In the genomic region with DNA sequence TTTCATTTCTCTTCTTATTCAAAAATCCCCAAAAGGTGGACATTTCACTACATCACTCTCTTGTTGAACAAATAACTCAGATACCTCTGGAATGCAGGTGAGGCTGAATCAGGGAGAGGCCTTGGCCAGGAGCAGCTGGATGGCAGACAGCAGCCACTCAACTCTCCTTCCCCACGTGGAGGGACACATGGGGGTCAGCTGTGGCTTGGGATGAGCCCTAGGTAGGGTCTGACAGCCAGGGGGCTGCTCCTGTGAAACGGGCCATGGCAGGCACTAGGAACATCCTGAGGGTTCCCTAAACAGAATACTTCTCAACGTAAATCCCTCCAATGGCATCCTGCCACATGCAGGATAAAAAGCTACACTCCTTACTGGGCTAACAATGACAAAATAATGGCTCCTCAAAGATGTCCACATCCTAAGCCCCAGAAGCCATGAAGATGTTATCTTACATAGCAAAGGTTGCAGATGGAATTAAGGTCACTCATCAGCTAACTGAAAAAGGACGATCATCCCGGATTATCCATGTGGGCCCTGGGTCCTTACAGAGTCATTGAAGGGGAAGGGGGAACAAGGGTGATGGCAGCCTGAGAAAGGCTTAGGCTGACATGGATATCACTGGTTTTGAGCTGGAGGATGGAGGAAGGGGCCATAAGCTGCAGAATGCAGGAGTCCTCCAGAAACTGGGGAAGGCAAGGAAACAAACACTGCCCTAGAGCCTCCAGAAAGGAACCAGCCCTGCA, we compare ENCODE assay signal across 28 cellular contexts.
"Had no signal": no experiment of that assay in that cellular context is flagged by ENCODE, and none has a peak within 500 bp of the region (broad histone marks: within the 10 kb centered on the region; RNA-seq: fewer than 3 reads in every experiment).

No MANE protein-coding gene starts in this region.

- H3K9ac ChIP-seq: neural progenitor cell had no signal

- H3K4me1 ChIP-seq: left lung, lower lobe of right lung, pancreas, prostate gland, suprapubic skin, tibial artery, upper lobe of right lung had no signal

- H3K4me3 ChIP-seq: left lung, lower lobe of right lung, neural progenitor cell, pancreas, prostate gland, skin epidermis, suprapubic skin, thoracic aorta, tibial artery, upper lobe of right lung had no signal

- H3K27ac ChIP-seq: left lung, lower lobe of right lung, neural progenitor cell, pancreas, prostate gland, skin epidermis, suprapubic skin, thoracic aorta, tibial artery, upper lobe of right lung had no signal

- H3K27me3 ChIP-seq: left lung, neural progenitor cell, pancreas, upper lobe of right lung had no signal

- DNase-seq: hypothalamus; immature natural killer cell; kidney; left colon; left lung; lower lobe of right lung; mammary epithelial cell; mesenchymal stem cell; naive B cell; natural killer cell; nephron progenitor cell; pancreas; posterior cingulate gyrus; retina; right cardiac atrium; stimulated activated CD4-positive, alpha-beta T cell treated with anti-CD3 and anti-CD28 coated beads, Interleukin-12 subunit alpha, Interleukin-12 subunit beta, amount 100 ng/mL, for 4 hours; stimulated activated CD4-positive, alpha-beta T cell treated with anti-CD3 and anti-CD28 coated beads, Interleukin-15, amount 100 ng/mL, for 24 hours; stimulated activated CD4-positive, alpha-beta T cell treated with anti-CD3 and anti-CD28 coated beads, Interleukin-2, amount 100 ng/mL, for 24 hours; stimulated activated CD4-positive, alpha-beta T cell treated with anti-CD3 and anti-CD28 coated beads, Interleukin-4, amount 100 ng/mL, for 1 hour; stimulated activated naive CD4-positive, alpha-beta T cell; tibial artery; trophoblast cell; upper lobe of right lung had no signal

- H3K4me2 ChIP-seq: neural progenitor cell had no signal

- H3K36me3 ChIP-seq: left lung, lower lobe of right lung, neural progenitor cell, pancreas, prostate gland, suprapubic skin, thoracic aorta, tibial artery, upper lobe of right lung had no signal

- H3K9me3 ChIP-seq: left lung, lower lobe of right lung, pancreas, prostate gland, suprapubic skin, thoracic aorta, tibial artery, upper lobe of right lung had no signal

- H2AFZ ChIP-seq: neural progenitor cell had no signal
